21 cellular contexts compared by ENCODE assay signal in genomic region chr5:145989428-145989827, GRCh38.
"Had no signal": no experiment of that assay in that cellular context is flagged by ENCODE, and none has a peak within 500 bp of the region (broad histone marks: within the 10 kb centered on the region; RNA-seq: fewer than 3 reads in every experiment).

No MANE protein-coding gene starts in this region.

- H3K27ac ChIP-seq: heart left ventricle, left ventricle myocardium inferior, right atrium auricular region, spleen, uterus had no signal

- H3K27me3 ChIP-seq: heart left ventricle, right atrium auricular region, uterus had no signal

- H3K36me3 Mint-ChIP-seq: activated naive CD8-positive, alpha-beta T cell; natural killer cell; T-cell had no signal

- H3K4me1 Mint-ChIP-seq: brain, natural killer cell, T-cell had no signal

- H3K4me1 ChIP-seq: left ventricle myocardium inferior, spleen, uterus had no signal

- DNase-seq: activated CD4-positive, alpha-beta T cell treated with anti-CD3 and anti-CD28 coated beads for 4 hours; activated CD4-positive, alpha-beta T cell treated with anti-CD3 and anti-CD28 coated beads, Interleukin-2, amount 50 U/mL, for 4 hours; activated effector memory CD4-positive, alpha-beta T cell treated with Interleukin-2 at 50 U/mL for 16 hours; activated naive CD4-positive, alpha-beta T cell treated with Interleukin-2 at 50 U/mL for 16 hours; aorta; foreskin fibroblast; heart left ventricle; hypothalamus; left ventricle myocardium inferior; mesendoderm; natural killer cell; spleen; stimulated activated naive CD4-positive, alpha-beta T cell; T-cell; trophoblast cell; uterus had no signal

- H3K9me3 ChIP-seq: uterus had no signal

- H3K4me3 ChIP-seq: heart left ventricle, left ventricle myocardium inferior, lung, right atrium auricular region, spleen, uterus had no signal

- ATAC-seq: heart left ventricle, natural killer cell, T-cell had no signal

- H3K27me3 Mint-ChIP-seq: activated naive CD8-positive, alpha-beta T cell had no signal

- H3K27ac Mint-ChIP-seq: activated naive CD8-positive, alpha-beta T cell; brain; natural killer cell; T-cell had no signal

- FAIRE-seq: endothelial cell of umbilical vein had no signal

- H3K36me3 ChIP-seq: heart left ventricle, left ventricle myocardium inferior, right atrium auricular region, spleen, uterus had no signal

- H3K4me3 Mint-ChIP-seq: activated naive CD8-positive, alpha-beta T cell; brain; natural killer cell; T-cell had no signal
